ENCODE assay signal across 22 cellular contexts in the genomic region with DNA sequence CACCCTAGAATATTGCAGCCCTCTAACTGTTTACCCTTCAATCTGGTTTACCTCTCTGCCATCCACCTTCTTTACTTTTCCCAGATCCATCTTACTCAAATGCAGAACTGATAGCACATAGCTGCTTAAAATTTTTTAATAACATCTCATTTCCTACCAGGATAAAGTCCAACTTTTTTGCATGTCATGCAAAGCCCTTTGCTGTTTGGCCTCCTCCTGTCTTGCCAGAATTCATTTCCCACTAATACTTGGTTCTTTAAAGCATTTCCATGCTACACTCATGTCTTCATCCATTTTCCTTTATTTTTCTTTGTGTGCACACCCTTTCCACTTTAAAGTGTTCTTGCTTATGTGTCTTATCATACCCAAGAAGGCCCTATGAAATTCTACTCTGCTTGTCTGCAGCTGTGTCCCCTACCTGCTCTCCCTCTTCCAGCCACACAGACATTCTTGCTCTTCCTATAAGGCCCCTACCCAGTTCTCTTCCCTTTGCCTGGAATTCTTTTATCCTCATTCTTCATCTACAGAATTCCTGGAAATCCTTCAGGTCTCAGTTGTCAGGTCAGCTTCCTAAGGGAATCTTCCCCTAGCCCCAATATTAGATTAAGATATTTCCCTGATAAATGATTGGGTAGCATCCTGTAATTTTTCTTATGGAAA. TPM values are rescaled to one million over a fixed set of nuclear protein-coding genes. Genes with fewer than 3 reads are reported as not detected.
A peak's percentile ranks its signal among the peaks of the same experiment; 100 is the strongest.
DNase-seq lines count a peak whose midpoint lies in the region; ATAC-seq and TF ChIP-seq lines count a peak whose summit lies in the region.
"Had no signal": no experiment of that assay in that cellular context is flagged by ENCODE, and none has a peak within 500 bp of the region (broad histone marks: within the 10 kb centered on the region; RNA-seq: fewer than 3 reads in every experiment).

No MANE protein-coding gene starts in this region.

- H3K36me3 Mint-ChIP-seq in natural killer cell = no peaks in the 10 kb centered on the region
- peaks cover 10% of the 10 kb centered on the region for H3K36me3 Mint-ChIP-seq in natural killer cell treated with Interleukin-12 subunit alpha and Interleukin-12 subunit beta and Interleukin-15 and Interleukin-18, amount 100 ng/mL, for 72 hours

- no peaks in the 10 kb centered on the region; the same call in 1 of the 2 replicates for H3K36me3 ChIP-seq in Karpas-422 (ENCODE audit: insufficient read depth, low read length)
- H3K36me3 ChIP-seq: pancreas, tibial artery had no signal

- H3K27me3 Mint-ChIP-seq in natural killer cell (ENCODE audit: low read depth in 2 of 2) = no peaks in the 10 kb centered on the region
- H3K27me3 Mint-ChIP-seq in natural killer cell treated with Interleukin-12 subunit alpha and Interleukin-12 subunit beta and Interleukin-15 and Interleukin-18, amount 100 ng/mL, for 72 hours = no peaks in the 10 kb centered on the region
- H3K27me3 Mint-ChIP-seq: naive thymus-derived CD8-positive, alpha-beta T cell had no signal

- no peaks in the 10 kb centered on the region for H3K9me2 ChIP-seq in Karpas-422 (replicated peaks; ENCODE audit: insufficient read depth, low read length)

- H3K27ac ChIP-seq in Karpas-422 (ENCODE audit: low read length) = peak overlapping the region; percentile 94
- H3K27ac ChIP-seq: A549, pancreas, tibial artery had no signal

- peaks cover 61% of the 10 kb centered on the region in 2 donors for H3K4me1 Mint-ChIP-seq in natural killer cell
- H3K4me1 Mint-ChIP-seq in natural killer cell treated with Interleukin-12 subunit alpha and Interleukin-12 subunit beta and Interleukin-15 and Interleukin-18, amount 100 ng/mL, for 72 hours (ENCODE audit: low read depth in 2 of 2) = peaks cover 51 to 53% of the 10 kb centered on the region in 2 donors

- no peak overlapping the region for H2AFZ ChIP-seq in Karpas-422 (ENCODE audit: low read length)

- peak overlapping the region; percentile 0 to 4 for H3K27ac Mint-ChIP-seq in natural killer cell
- peak overlapping the region in 1 of 2 donors; percentile 1 for H3K27ac Mint-ChIP-seq in natural killer cell treated with Interleukin-12 subunit alpha and Interleukin-12 subunit beta and Interleukin-15 and Interleukin-18, amount 100 ng/mL, for 72 hours

- H3K27me3 ChIP-seq in Karpas-422 (ENCODE audit: low read length) = no peaks in the 10 kb centered on the region
- H3K27me3 ChIP-seq: BE2C, pancreas, tibial artery had no signal

- H3K4me1 ChIP-seq in Karpas-422 (ENCODE audit: low read length) = peaks cover 63% of the 10 kb centered on the region

- TF ChIP-seq CTCF in natural killer cell (IDR thresholded peaks at IDR 0.05) = no peak
- no peak for TF ChIP-seq CTCF in fibroblast of the aortic adventitia (IDR thresholded peaks at IDR 0.05; ENCODE audit: insufficient read depth, low read length)

- H3K4me3 Mint-ChIP-seq in natural killer cell = no peak overlapping the region
- H3K4me3 Mint-ChIP-seq in natural killer cell treated with Interleukin-12 subunit alpha and Interleukin-12 subunit beta and Interleukin-15 and Interleukin-18, amount 100 ng/mL, for 72 hours = no peak overlapping the region
- H3K4me3 Mint-ChIP-seq: naive thymus-derived CD8-positive, alpha-beta T cell had no signal

- DNase-seq in natural killer cell (no peak), Karpas-422 (no peak), fibroblast of the aortic adventitia (ENCODE audit: low read depth) (peak; percentile 50), NCI-H1694 (lab: John Stamatoyannopoulos, UW) (no peak), NCI-H748 treated with DMSO at 0.1 percent for 48 hours (lab: John Stamatoyannopoulos, UW) (no peak)
- DNase-seq in natural killer cell treated with Interleukin-12 subunit alpha and Interleukin-12 subunit beta and Interleukin-15 and Interleukin-18, amount 100 ng/mL, for 72 hours (ENCODE audit: low spot score) = no peak
- DNase-seq in activated CD4-positive, CD25-positive, alpha-beta regulatory T cell (lab: John Stamatoyannopoulos, UW) = no peak
- DNase-seq in effector CD8-positive, alpha-beta T cell (lab: John Stamatoyannopoulos, UW) = no peak
- DNase-seq: activated CD4-positive, alpha-beta T cell treated with anti-CD3 and anti-CD28 coated beads for 4 hours; activated effector memory CD4-positive, alpha-beta T cell treated with anti-CD3 and anti-CD28 coated beads, Interleukin-2, amount 50 U/mL, for 16 hours; BE2C; Calu3; kidney; midbrain; naive thymus-derived CD8-positive, alpha-beta T cell; NCI-H2171; NCI-H774; pancreas; small intestine; tibial artery had no signal

- H3K9me3 Mint-ChIP-seq in natural killer cell = no peaks in the 10 kb centered on the region
- peaks cover 8% of the 10 kb centered on the region for H3K9me3 Mint-ChIP-seq in natural killer cell treated with Interleukin-12 subunit alpha and Interleukin-12 subunit beta and Interleukin-15 and Interleukin-18, amount 100 ng/mL, for 72 hours

- peaks cover 93% of the 10 kb centered on the region for H3K79me2 ChIP-seq in Karpas-422 (ENCODE audit: low read length)

- intact Hi-C loops in natural killer cell (cut with micrococcal nuclease) = no loop called here

- H3K4me3 ChIP-seq in Karpas-422 (ENCODE audit: low read length) (peak overlapping the region; percentile 30; the same call in 1 of the 2 replicates), fibroblast of the aortic adventitia (ENCODE audit: low read depth, low read length) (no peak overlapping the region)
- H3K4me3 ChIP-seq: A549, GM12878, pancreas, tibial artery had no signal

- H3K4me2 ChIP-seq in Karpas-422 (ENCODE audit: low read depth, low read length, poor library complexity, severe bottlenecking) = peak overlapping the region; percentile 84
- H3K4me2 ChIP-seq: A549 had no signal

- no peak for ATAC-seq in natural killer cell
- ATAC-seq in natural killer cell treated with Interleukin-12 subunit alpha and Interleukin-12 subunit beta and Interleukin-15 and Interleukin-18, amount 100 ng/mL, for 72 hours = no peak
- ATAC-seq: A549; GM12878; naive thymus-derived CD8-positive, alpha-beta T cell; pancreas had no signal

- peak overlapping the region; percentile 26 for H3K9ac ChIP-seq in Karpas-422 (ENCODE audit: low read length)

- H3K9me3 ChIP-seq in Karpas-422 (ENCODE audit: low read length) = no peaks in the 10 kb centered on the region
- H3K9me3 ChIP-seq: A549, BE2C, pancreas, tibial artery had no signal

- H4K20me1 ChIP-seq in Karpas-422 (ENCODE audit: insufficient read depth, low read depth, low read length) = no peaks in the 10 kb centered on the region

RNA-seq across cellular contexts. Expression of a gene that starts 50.3 kb away (rescaled TPM):
- total RNA-seq in natural killer cell (100 to 1,000 TPM; 214 to 240 (median 220) TPM), fibroblast of the aortic adventitia (ENCODE audit: low replicate concordance) (14.7 and 75.3 TPM in 2 replicates)
- total RNA-seq in natural killer cell treated with Interleukin-12 subunit alpha and Interleukin-12 subunit beta and Interleukin-15 and Interleukin-18, amount 100 ng/mL, for 72 hours = 10 to 100 TPM; 50.9 to 73.6 TPM
- 65.3 TPM in 2 replicates for total RNA-seq in Karpas-422 (2014; rRNA removed; shearing (Covaris generic); ENCODE audit: low replicate concordance)
